In genomic region chr1:84573481-84573966, GRCh38 we compare ENCODE assay signal across 8 cellular contexts. TPM values are rescaled to one million over a fixed set of nuclear protein-coding genes. Genes with fewer than 3 reads are reported as not detected.
DNase-seq lines count a peak whose midpoint lies in the region; ATAC-seq, FAIRE-seq and TF ChIP-seq lines count a peak whose summit lies in the region.

No MANE protein-coding gene starts in this region.

- no peak for FAIRE-seq in A549 (lab: Jason Lieb, UNC)

- H3K9me3 ChIP-seq in A549 (no peaks in the 10 kb centered on the region), adipocyte (ENCODE audit: control insufficient read depth, low read length) (no peaks in the 10 kb centered on the region), thymus (ENCODE audit: control insufficient read depth) (no peaks in the 10 kb centered on the region)

- CTCF ChIA-PET in A549 (lab: Yijun Ruan, JAX): interaction anchor here (1.2 to 1.3 kb wide), 3 partner anchors 13 to 199 kb away, joined by 3 to 4 read pairs (median 3); no protein-coding TSS in a partner anchor

- WGBS in A549 (ENCODE audit: missing lambda C conversion rate): 6% methylated on average over 5 of the region's 5 CpGs
- WGBS in thymus: 8% methylated on average over 5 of the region's 5 CpGs

- peak in 1 of 2 experiments; percentile 4; a peak in 1 of 6 replicates for ATAC-seq in A549
- no peak for ATAC-seq in HG02798 (IDR thresholded peaks at IDR 0.05; ENCODE audit: poor library complexity, unreplicated experiment)

- no peaks in the 10 kb centered on the region for H3K36me3 ChIP-seq in H7 (replicated peaks; ENCODE audit: control insufficient read depth, insufficient read depth, low read length)
- H3K36me3 ChIP-seq in adipocyte (ENCODE audit: control insufficient read depth, insufficient read depth, low read length, severe bottlenecking): peaks cover 14% of the 10 kb centered on the region
- H3K36me3 ChIP-seq in kidney epithelial cell (ENCODE audit: control insufficient read depth, insufficient read depth, low read length): no peaks in the 10 kb centered on the region
- peaks cover 7% of the 10 kb centered on the region for H3K36me3 ChIP-seq in thymus (ENCODE audit: control insufficient read depth, insufficient read depth)

- no peaks in the 10 kb centered on the region for H3K27me3 ChIP-seq in H7 (ENCODE audit: control insufficient read depth, insufficient read depth, low read length)
- H3K27me3 ChIP-seq in adipocyte (replicated peaks; ENCODE audit: control insufficient read depth, insufficient read depth, low read length): no peaks in the 10 kb centered on the region
- no peaks in the 10 kb centered on the region for H3K27me3 ChIP-seq in kidney epithelial cell (ENCODE audit: control insufficient read depth, insufficient read depth, low read length)
- no peaks in the 10 kb centered on the region for H3K27me3 ChIP-seq in thymus (ENCODE audit: control insufficient read depth, insufficient read depth)

- peaks cover 6% of the 10 kb centered on the region; the same call in 1 of the 3 replicates for H3K4me1 ChIP-seq in A549
- peaks cover 34% of the 10 kb centered on the region for H3K4me1 ChIP-seq in adipocyte (ENCODE audit: control insufficient read depth, insufficient read depth, low read length)
- peaks cover 4% of the 10 kb centered on the region for H3K4me1 ChIP-seq in thymus (ENCODE audit: control insufficient read depth, insufficient read depth, low read length)

- H3K4me3 ChIP-seq in A549 (peak overlapping the region; percentile 61), H7 (ENCODE audit: insufficient read depth, low read depth, low read length) (peak overlapping the region; percentile 66), adipocyte (ENCODE audit: low read length) (peak overlapping the region; percentile 85), kidney epithelial cell (ENCODE audit: low read depth, low read length) (peak overlapping the region; percentile 63), thymus (ENCODE audit: low read length) (peak overlapping the region; percentile 99)

- DNase-seq in A549 (ENCODE audit: low read depth in 1 of 2, low spot score in 1 of 2): no peak
- DNase-seq in H7: no peak
- peak; percentile 27 for DNase-seq in adipocyte (ENCODE audit: low read depth)
- DNase-seq in kidney epithelial cell (ENCODE audit: low read depth): no peak
- no peak for DNase-seq in C1 segment of cervical spinal cord (lab: John Stamatoyannopoulos, UW)
- no peak for DNase-seq in stimulated activated naive CD4-positive, alpha-beta T cell (lab: John Stamatoyannopoulos, UW)

- no peak for TF ChIP-seq POLR2A in A549 (IDR thresholded peaks at IDR 0.05; ENCODE audit: low read length)

- H3K4me2 ChIP-seq in A549: peak overlapping the region; percentile 59

- TF ChIP-seq CTCF in A549 (IDR thresholded peaks at IDR 0.05) (no peak), kidney epithelial cell (IDR thresholded peaks at IDR 0.05; ENCODE audit: insufficient read depth, low read length, poor library complexity, severe bottlenecking) (no peak)

- no peak for TF ChIP-seq RAD21 in A549 (conservative IDR thresholded peaks at IDR 0.05 in 1 of 2, IDR thresholded peaks at IDR 0.05 in 1 of 2)

- POLR2A ChIA-PET in A549 (lab: Yijun Ruan, JAX): interaction anchor here (1.1 to 2.2 kb wide), 5 partner anchors 9 to 68 kb away, joined by 3 to 27 read pairs (median 4); partner anchors contain the start of genes GNG5 and SPATA1

- H3K27ac ChIP-seq in A549 (peak overlapping the region; percentile 79 to 99), thymus (ENCODE audit: low read depth) (peak overlapping the region; percentile 100)

- TF ChIP-seq EP300 in A549 (IDR thresholded peaks at IDR 0.05): no peak

- peak overlapping the region; percentile 98 for H3K9ac ChIP-seq in adipocyte (ENCODE audit: low read length)

TF ChIP-seq in A549, 52 proteins besides CTCF, POLR2A, EP300 and RAD21:
- TF ChIP-seq MAFK (IDR thresholded peaks at IDR 0.05; ENCODE audit: partially characterized antibody) (no peak), EHMT2 (IDR thresholded peaks at IDR 0.05; ENCODE audit: low read depth) (no peak), RCOR1 (IDR thresholded peaks at IDR 0.05; ENCODE audit: low read depth, low read length) (no peak), HEYL (CRISPR knock-in tag; IDR thresholded peaks at IDR 0.05) (no peak), CHD4 (IDR thresholded peaks at IDR 0.05; ENCODE audit: borderline replicate concordance) (no peak), REST (IDR thresholded peaks at IDR 0.05) (no peak), CEBPB (IDR thresholded peaks at IDR 0.05) (no peak), RNF2 (IDR thresholded peaks at IDR 0.05; ENCODE audit: borderline replicate concordance, low read depth) (no peak)
- TF ChIP-seq, protein P1, sequence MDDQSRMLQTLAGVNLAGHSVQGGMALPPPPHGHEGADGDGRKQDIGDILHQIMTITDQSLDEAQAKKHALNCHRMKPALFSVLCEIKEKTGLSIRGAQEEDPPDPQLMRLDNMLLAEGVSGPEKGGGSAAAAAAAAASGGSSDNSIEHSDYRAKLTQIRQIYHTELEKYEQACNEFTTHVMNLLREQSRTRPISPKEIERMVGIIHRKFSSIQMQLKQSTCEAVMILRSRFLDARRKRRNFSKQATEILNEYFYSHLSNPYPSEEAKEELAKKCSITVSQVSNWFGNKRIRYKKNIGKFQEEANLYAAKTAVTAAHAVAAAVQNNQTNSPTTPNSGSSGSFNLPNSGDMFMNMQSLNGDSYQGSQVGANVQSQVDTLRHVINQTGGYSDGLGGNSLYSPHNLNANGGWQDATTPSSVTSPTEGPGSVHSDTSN (IDR thresholded peaks at IDR 0.05): no peak

RNA-seq across cellular contexts. Expression of gene CTBS, which starts 0.7 kb away (rescaled TPM):
- 20.8 and 25.3 TPM in 2 replicates for polyA plus RNA-seq in A549 (2011; rRNA removed)
- 2.7 and 3.3 TPM in 2 replicates for polyA plus RNA-seq in A549 (2012; cell fraction: cytosol; rRNA removed)
- 1.3 and 1.9 TPM in 2 replicates for polyA plus RNA-seq in A549 (2012; cell fraction: nucleus; rRNA removed)
- 5.6 to 6.9 TPM (median 6.7 TPM) in 3 replicates for polyA plus RNA-seq in A549 (2017; fragmentation: RNase III; extraction: RNeasy Plus Mini Kit Qiagen cat#74134 plus additional on column Dnase treatment)
- polyA minus RNA-seq in A549 (2011; rRNA and poly(A)+ RNA removed): 3.4 and 4.1 TPM in 2 replicates
- total RNA-seq in H7 (2014; rRNA removed; shearing (Covaris generic)): 12.2 and 15.7 TPM in 2 replicates
- 9.3 and 9.5 TPM in 2 replicates for total RNA-seq in kidney epithelial cell
- 12.5 TPM for polyA plus RNA-seq in thymus
